1 cellular context compared by ENCODE assay signal in the genomic region with DNA sequence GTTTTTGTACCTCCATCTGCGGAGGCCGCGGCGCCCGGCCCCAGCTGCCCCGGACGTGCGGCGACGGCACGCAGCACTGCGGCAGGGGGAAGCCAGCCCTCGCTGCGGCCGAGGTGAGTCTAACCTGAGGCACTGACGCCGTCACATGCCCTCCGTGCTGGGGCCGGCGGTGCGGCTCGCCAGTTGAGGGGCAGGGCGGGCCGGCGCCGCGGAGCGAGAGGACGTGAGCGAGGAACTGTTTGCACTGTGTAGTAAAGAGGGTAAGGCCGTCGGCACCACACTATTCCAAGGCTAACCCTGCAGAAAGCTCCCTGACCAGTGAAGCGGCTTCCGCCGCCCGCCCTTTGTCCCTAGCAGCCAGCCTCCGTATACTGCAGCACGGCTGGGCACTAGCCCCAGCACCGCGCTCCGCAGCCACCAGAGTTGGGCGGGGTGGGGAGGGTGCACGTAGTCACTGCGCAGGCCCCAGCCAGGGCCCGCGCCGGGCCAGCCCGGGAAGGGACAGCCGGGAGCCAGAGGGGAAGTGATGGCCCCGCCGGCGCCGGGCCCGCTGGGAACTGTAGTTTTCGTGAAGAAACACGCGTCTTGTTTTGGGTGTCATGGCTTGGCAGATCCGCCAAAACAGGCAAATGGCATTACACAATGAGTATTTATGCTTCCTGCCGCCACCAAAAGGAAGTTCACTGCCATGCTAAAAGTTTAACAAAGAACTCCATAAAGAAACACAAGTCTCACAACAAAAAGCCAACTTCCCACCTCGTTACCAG.
TF ChIP-seq lines count a peak whose summit lies in the region.

No MANE protein-coding gene starts in this region.

TF ChIP-seq in GM12878, 131 proteins besides CTCF, POLR2A, EP300 and RAD21 (continued from another document and continues in another):
- TF ChIP-seq, protein P1, sequence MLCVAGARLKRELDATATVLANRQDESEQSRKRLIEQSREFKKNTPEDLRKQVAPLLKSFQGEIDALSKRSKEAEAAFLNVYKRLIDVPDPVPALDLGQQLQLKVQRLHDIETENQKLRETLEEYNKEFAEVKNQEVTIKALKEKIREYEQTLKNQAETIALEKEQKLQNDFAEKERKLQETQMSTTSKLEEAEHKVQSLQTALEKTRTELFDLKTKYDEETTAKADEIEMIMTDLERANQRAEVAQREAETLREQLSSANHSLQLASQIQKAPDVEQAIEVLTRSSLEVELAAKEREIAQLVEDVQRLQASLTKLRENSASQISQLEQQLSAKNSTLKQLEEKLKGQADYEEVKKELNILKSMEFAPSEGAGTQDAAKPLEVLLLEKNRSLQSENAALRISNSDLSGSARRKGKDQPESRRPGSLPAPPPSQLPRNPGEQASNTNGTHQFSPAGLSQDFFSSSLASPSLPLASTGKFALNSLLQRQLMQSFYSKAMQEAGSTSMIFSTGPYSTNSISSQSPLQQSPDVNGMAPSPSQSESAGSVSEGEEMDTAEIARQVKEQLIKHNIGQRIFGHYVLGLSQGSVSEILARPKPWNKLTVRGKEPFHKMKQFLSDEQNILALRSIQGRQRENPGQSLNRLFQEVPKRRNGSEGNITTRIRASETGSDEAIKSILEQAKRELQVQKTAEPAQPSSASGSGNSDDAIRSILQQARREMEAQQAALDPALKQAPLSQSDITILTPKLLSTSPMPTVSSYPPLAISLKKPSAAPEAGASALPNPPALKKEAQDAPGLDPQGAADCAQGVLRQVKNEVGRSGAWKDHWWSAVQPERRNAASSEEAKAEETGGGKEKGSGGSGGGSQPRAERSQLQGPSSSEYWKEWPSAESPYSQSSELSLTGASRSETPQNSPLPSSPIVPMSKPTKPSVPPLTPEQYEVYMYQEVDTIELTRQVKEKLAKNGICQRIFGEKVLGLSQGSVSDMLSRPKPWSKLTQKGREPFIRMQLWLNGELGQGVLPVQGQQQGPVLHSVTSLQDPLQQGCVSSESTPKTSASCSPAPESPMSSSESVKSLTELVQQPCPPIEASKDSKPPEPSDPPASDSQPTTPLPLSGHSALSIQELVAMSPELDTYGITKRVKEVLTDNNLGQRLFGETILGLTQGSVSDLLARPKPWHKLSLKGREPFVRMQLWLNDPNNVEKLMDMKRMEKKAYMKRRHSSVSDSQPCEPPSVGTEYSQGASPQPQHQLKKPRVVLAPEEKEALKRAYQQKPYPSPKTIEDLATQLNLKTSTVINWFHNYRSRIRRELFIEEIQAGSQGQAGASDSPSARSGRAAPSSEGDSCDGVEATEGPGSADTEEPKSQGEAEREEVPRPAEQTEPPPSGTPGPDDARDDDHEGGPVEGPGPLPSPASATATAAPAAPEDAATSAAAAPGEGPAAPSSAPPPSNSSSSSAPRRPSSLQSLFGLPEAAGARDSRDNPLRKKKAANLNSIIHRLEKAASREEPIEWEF (IDR thresholded peaks at IDR 0.05; ENCODE audit: insufficient replicate concordance, low read depth, low read length) = no peak
- no peak for TF ChIP-seq NFIC (IDR thresholded peaks at IDR 0.05; ENCODE audit: low read depth, low read length)
- TF ChIP-seq SMC3 (IDR thresholded peaks at IDR 0.05; ENCODE audit: borderline replicate concordance, low read length) = peak; percentile 12; the same call in 1 of the 2 replicates
- TF ChIP-seq HDGF (IDR thresholded peaks at IDR 0.05) = peak; percentile 93
- TF ChIP-seq, protein P2, sequence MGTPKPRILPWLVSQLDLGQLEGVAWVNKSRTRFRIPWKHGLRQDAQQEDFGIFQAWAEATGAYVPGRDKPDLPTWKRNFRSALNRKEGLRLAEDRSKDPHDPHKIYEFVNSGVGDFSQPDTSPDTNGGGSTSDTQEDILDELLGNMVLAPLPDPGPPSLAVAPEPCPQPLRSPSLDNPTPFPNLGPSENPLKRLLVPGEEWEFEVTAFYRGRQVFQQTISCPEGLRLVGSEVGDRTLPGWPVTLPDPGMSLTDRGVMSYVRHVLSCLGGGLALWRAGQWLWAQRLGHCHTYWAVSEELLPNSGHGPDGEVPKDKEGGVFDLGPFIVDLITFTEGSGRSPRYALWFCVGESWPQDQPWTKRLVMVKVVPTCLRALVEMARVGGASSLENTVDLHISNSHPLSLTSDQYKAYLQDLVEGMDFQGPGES (IDR thresholded peaks at IDR 0.05) = no peak
- 0 out of 2 replicates have a peak, but pooled peaks have one; percentile 71 for TF ChIP-seq CBFB (IDR thresholded peaks at IDR 0.05; ENCODE audit: low read depth)
- TF ChIP-seq WRNIP1 (IDR thresholded peaks at IDR 0.05; ENCODE audit: borderline replicate concordance, low read depth, low read length) = no peak
- TF ChIP-seq MTA3 (IDR thresholded peaks at IDR 0.05; ENCODE audit: borderline replicate concordance, low read length) = no peak
- TF ChIP-seq TCF3 (IDR thresholded peaks at IDR 0.05; ENCODE audit: borderline replicate concordance, insufficient read depth, low read depth, low read length) = peak; percentile 59; the same call in 1 of the 2 replicates
- TF ChIP-seq SMAD5 (IDR thresholded peaks at IDR 0.05; ENCODE audit: low read depth) = no peak; the same call in none of the 2 replicates
- TF ChIP-seq, protein P3, sequence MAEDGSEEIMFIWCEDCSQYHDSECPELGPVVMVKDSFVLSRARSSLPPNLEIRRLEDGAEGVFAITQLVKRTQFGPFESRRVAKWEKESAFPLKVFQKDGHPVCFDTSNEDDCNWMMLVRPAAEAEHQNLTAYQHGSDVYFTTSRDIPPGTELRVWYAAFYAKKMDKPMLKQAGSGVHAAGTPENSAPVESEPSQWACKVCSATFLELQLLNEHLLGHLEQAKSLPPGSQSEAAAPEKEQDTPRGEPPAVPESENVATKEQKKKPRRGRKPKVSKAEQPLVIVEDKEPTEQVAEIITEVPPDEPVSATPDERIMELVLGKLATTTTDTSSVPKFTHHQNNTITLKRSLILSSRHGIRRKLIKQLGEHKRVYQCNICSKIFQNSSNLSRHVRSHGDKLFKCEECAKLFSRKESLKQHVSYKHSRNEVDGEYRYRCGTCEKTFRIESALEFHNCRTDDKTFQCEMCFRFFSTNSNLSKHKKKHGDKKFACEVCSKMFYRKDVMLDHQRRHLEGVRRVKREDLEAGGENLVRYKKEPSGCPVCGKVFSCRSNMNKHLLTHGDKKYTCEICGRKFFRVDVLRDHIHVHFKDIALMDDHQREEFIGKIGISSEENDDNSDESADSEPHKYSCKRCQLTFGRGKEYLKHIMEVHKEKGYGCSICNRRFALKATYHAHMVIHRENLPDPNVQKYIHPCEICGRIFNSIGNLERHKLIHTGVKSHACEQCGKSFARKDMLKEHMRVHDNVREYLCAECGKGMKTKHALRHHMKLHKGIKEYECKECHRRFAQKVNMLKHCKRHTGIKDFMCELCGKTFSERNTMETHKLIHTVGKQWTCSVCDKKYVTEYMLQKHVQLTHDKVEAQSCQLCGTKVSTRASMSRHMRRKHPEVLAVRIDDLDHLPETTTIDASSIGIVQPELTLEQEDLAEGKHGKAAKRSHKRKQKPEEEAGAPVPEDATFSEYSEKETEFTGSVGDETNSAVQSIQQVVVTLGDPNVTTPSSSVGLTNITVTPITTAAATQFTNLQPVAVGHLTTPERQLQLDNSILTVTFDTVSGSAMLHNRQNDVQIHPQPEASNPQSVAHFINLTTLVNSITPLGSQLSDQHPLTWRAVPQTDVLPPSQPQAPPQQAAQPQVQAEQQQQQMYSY (CRISPR knock-in tag; IDR thresholded peaks at IDR 0.05) = 0 out of 2 replicates have a peak, but pooled peaks have one; percentile 29
- TF ChIP-seq NR2C1 (IDR thresholded peaks at IDR 0.05) = no peak
- TF ChIP-seq SMARCA5 (IDR thresholded peaks at IDR 0.05) = no peak
- no peak for TF ChIP-seq RBBP5 (conservative IDR thresholded peaks at IDR 0.05)
- no peak for TF ChIP-seq TCF7 (IDR thresholded peaks at IDR 0.05; ENCODE audit: borderline replicate concordance)
- no peak for TF ChIP-seq IRF4 (IDR thresholded peaks at IDR 0.05; ENCODE audit: low read depth, low read length)
- TF ChIP-seq RFX5 (IDR thresholded peaks at IDR 0.05; ENCODE audit: low read depth, low read length) = no peak
- TF ChIP-seq, protein P4, sequence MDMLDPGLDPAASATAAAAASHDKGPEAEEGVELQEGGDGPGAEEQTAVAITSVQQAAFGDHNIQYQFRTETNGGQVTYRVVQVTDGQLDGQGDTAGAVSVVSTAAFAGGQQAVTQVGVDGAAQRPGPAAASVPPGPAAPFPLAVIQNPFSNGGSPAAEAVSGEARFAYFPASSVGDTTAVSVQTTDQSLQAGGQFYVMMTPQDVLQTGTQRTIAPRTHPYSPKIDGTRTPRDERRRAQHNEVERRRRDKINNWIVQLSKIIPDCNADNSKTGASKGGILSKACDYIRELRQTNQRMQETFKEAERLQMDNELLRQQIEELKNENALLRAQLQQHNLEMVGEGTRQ (IDR thresholded peaks at IDR 0.05; ENCODE audit: borderline replicate concordance, low read depth, low read length) = no peak
- TF ChIP-seq SMAD1 (IDR thresholded peaks at IDR 0.05; ENCODE audit: low read depth, partially characterized antibody) = no peak
- TF ChIP-seq BHLHE40 (IDR thresholded peaks at IDR 0.05; ENCODE audit: borderline replicate concordance in 1 of 2, low read depth in 2 of 2, low read length in 1 of 2) = peak in 1 of 2 experiments; percentile 61; a peak in 1 of 4 replicates
- peak in 1 of 2 experiments; percentile 69; a peak in 3 of 4 replicates for TF ChIP-seq SRF (IDR thresholded peaks at IDR 0.05; ENCODE audit: low read depth in 2 of 2, low read length in 2 of 2)
- no peak for TF ChIP-seq NR2C2 (IDR thresholded peaks at IDR 0.05; ENCODE audit: borderline replicate concordance, control insufficient read depth, insufficient read length, low read depth)
- TF ChIP-seq, protein P5, sequence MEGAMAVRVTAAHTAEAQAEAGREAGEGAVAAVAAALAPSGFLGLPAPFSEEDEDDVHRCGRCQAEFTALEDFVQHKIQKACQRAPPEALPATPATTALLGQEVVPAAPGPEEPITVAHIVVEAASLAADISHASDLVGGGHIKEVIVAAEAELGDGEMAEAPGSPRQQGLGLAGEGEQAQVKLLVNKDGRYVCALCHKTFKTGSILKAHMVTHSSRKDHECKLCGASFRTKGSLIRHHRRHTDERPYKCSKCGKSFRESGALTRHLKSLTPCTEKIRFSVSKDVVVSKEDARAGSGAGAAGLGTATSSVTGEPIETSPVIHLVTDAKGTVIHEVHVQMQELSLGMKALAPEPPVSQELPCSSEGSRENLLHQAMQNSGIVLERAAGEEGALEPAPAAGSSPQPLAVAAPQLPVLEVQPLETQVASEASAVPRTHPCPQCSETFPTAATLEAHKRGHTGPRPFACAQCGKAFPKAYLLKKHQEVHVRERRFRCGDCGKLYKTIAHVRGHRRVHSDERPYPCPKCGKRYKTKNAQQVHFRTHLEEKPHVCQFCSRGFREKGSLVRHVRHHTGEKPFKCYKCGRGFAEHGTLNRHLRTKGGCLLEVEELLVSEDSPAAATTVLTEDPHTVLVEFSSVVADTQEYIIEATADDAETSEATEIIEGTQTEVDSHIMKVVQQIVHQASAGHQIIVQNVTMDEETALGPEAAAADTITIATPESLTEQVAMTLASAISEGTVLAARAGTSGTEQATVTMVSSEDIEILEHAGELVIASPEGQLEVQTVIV (IDR thresholded peaks at IDR 0.05; ENCODE audit: borderline replicate concordance, partially characterized antibody) = no peak
- TF ChIP-seq MXI1 (IDR thresholded peaks at IDR 0.05; ENCODE audit: low read depth, low read length) = peak; percentile 94
- TF ChIP-seq, protein P6, sequence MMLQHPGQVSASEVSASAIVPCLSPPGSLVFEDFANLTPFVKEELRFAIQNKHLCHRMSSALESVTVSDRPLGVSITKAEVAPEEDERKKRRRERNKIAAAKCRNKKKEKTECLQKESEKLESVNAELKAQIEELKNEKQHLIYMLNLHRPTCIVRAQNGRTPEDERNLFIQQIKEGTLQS (IDR thresholded peaks at IDR 0.05; ENCODE audit: borderline replicate concordance, extremely low read depth, low read depth, low read length) = no peak
- TF ChIP-seq TCF12 (IDR thresholded peaks at IDR 0.05; ENCODE audit: low read depth, low read length) = peak; percentile 74; the same call in 1 of the 2 replicates
- TF ChIP-seq ATF7 (IDR thresholded peaks at IDR 0.05; ENCODE audit: low read depth) = no peak; the same call in 1 of the 2 replicates
- TF ChIP-seq RUNX3 (IDR thresholded peaks at IDR 0.05; ENCODE audit: low read length) = no peak
- no peak for TF ChIP-seq DPF2 (IDR thresholded peaks at IDR 0.05)
- TF ChIP-seq, protein P7, sequence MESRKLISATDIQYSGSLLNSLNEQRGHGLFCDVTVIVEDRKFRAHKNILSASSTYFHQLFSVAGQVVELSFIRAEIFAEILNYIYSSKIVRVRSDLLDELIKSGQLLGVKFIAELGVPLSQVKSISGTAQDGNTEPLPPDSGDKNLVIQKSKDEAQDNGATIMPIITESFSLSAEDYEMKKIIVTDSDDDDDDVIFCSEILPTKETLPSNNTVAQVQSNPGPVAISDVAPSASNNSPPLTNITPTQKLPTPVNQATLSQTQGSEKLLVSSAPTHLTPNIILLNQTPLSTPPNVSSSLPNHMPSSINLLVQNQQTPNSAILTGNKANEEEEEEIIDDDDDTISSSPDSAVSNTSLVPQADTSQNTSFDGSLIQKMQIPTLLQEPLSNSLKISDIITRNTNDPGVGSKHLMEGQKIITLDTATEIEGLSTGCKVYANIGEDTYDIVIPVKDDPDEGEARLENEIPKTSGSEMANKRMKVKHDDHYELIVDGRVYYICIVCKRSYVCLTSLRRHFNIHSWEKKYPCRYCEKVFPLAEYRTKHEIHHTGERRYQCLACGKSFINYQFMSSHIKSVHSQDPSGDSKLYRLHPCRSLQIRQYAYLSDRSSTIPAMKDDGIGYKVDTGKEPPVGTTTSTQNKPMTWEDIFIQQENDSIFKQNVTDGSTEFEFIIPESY (IDR thresholded peaks at IDR 0.05) = no peak; the same call in 1 of the 2 replicates
- TF ChIP-seq SREBF1 (IDR thresholded peaks at IDR 0.05; ENCODE audit: low read length) = peak; percentile 83
- TF ChIP-seq RAD51 (IDR thresholded peaks at IDR 0.05) = no peak
- TF ChIP-seq CHD1 (IDR thresholded peaks at IDR 0.05; ENCODE audit: low read depth, low read length) = peak; percentile 48; the same call in 1 of the 2 replicates
- TF ChIP-seq STAT1 (conservative IDR thresholded peaks at IDR 0.05) = 0 out of 2 replicates have a peak, but pooled peaks have one; percentile 54
- TF ChIP-seq CHD2 (IDR thresholded peaks at IDR 0.05; ENCODE audit: borderline replicate concordance, low read depth, low read length) = peak; percentile 67
- no peak for TF ChIP-seq MYB (IDR thresholded peaks at IDR 0.05; ENCODE audit: borderline replicate concordance, low read depth, low read length)
- no peak for TF ChIP-seq ZBED1 (IDR thresholded peaks at IDR 0.05; ENCODE audit: borderline replicate concordance)
- TF ChIP-seq YY1 (IDR thresholded peaks at IDR 0.05; ENCODE audit: low read depth, low read length) = peak; percentile 95
- TF ChIP-seq POLR2AphosphoS2 (IDR thresholded peaks at IDR 0.05; ENCODE audit: low read depth, low read length) = peak; percentile 34; the same call in 1 of the 2 replicates
- no peak for TF ChIP-seq PAX8 (IDR thresholded peaks at IDR 0.05)
- TF ChIP-seq HDAC6 (IDR thresholded peaks at IDR 0.05; ENCODE audit: unreplicated experiment) = no peak
- 0 out of 2 replicates have a peak, but pooled peaks have one; percentile 4 for TF ChIP-seq MEF2A (IDR thresholded peaks at IDR 0.05; ENCODE audit: insufficient read depth, low read depth, low read length)
- TF ChIP-seq, protein P8, sequence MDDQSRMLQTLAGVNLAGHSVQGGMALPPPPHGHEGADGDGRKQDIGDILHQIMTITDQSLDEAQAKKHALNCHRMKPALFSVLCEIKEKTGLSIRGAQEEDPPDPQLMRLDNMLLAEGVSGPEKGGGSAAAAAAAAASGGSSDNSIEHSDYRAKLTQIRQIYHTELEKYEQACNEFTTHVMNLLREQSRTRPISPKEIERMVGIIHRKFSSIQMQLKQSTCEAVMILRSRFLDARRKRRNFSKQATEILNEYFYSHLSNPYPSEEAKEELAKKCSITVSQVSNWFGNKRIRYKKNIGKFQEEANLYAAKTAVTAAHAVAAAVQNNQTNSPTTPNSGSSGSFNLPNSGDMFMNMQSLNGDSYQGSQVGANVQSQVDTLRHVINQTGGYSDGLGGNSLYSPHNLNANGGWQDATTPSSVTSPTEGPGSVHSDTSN (IDR thresholded peaks at IDR 0.05; ENCODE audit: insufficient replicate concordance, low read depth, low read length) = peak; percentile 0
